Comparison of ENCODE assay signal across 9 cellular contexts in the genomic region with DNA sequence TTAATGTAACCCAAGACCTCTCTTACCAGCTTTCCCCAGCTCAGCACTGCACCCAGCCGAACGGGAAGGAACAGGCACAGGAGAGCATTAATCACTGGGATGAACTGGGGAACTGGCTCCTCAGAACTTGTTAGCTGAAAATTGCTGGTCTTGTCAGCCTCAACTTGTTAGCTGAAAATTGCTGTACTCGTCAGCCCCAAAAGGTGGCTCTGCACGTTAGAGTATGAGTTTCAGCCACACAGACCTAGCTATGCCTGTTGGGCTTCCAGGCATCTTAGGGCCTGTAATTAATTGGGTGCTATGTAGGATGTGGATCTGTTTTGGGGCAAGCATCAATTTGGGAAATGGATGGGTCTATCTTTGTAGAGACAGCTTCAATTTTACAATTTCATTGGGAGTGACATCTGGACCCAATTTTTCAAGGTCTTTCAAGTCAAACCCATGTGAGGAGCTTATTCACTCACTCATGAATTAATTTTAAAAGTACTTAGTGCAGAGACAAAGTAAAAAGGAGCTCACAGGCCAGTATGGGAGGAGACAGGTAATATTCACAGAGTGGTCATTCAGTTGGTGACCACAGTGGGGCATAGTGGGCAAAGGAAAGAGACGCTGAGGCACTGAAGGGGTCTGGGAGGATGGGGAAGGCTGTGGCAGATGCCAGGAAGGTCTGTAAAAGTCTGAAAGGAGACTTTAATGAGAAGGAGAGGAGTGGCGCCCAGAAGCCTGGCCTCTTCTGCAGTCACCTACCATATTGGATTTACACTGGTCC.
DNase-seq lines count a peak whose midpoint lies in the region; FAIRE-seq and TF ChIP-seq lines count a peak whose summit lies in the region.
"Had no signal": no experiment of that assay in that cellular context is flagged by ENCODE, and none has a peak within 500 bp of the region (broad histone marks: within the 10 kb centered on the region; RNA-seq: fewer than 3 reads in every experiment).

No MANE protein-coding gene starts in this region.

- intact Hi-C loops in spleen (cut with DNase I; ENCODE audit: low total_unique reads): no loop called here

- no peaks in the 10 kb centered on the region for H3K36me3 ChIP-seq in BLaER1
- no peaks in the 10 kb centered on the region for H3K36me3 ChIP-seq in endodermal cell (ENCODE audit: control insufficient read depth, insufficient read depth, low read length)
- H3K36me3 ChIP-seq in spleen: no peaks in the 10 kb centered on the region

- H3K9me3 ChIP-seq in BLaER1 (no peaks in the 10 kb centered on the region), endodermal cell (ENCODE audit: control insufficient read depth, low read length) (no peaks in the 10 kb centered on the region), spleen (no peaks in the 10 kb centered on the region)

- FAIRE-seq in H54 (lab: Jason Lieb, UNC): no peak

- H3K27me3 Mint-ChIP-seq in endodermal cell (ENCODE audit: insufficient read depth): peaks cover 2% of the 10 kb centered on the region
- H3K27me3 Mint-ChIP-seq in nephron progenitor cell (ENCODE audit: low read depth, poor library complexity): peaks cover 8% of the 10 kb centered on the region

- 69 to 72% methylated on average over 5 to 6 of the region's 6 CpGs for WGBS in endodermal cell (ENCODE audit: insufficient coverage in 1 of 2, insufficient read length in 1 of 2), 2 experiments
- 42 to 72% (median 65%) methylated on average over 6 of the region's 6 CpGs for WGBS in spleen, 5 donors

- H3K27ac Mint-ChIP-seq in endodermal cell (no peak overlapping the region), nephron progenitor cell (peak overlapping the region; percentile 96)

- H3K36me3 Mint-ChIP-seq in endodermal cell (ENCODE audit: low read depth) (no peaks in the 10 kb centered on the region), nephron progenitor cell (ENCODE audit: low read depth) (peaks cover 10% of the 10 kb centered on the region)

- H3K4me1 Mint-ChIP-seq in endodermal cell (no peaks in the 10 kb centered on the region), nephron progenitor cell (peaks cover 46% of the 10 kb centered on the region)

- H3K9me3 Mint-ChIP-seq in endodermal cell (peaks cover 9% of the 10 kb centered on the region), nephron progenitor cell (peaks cover 20% of the 10 kb centered on the region)

- no peak for TF ChIP-seq POLR2A in spleen (IDR thresholded peaks at IDR 0.05)
- TF ChIP-seq POLR2A in H54 (IDR thresholded peaks at IDR 0.05; ENCODE audit: low read depth, low read length): no peak

- H4K20me1 ChIP-seq in BLaER1: no peaks in the 10 kb centered on the region

- DNase-seq in LNCaP clone FGC (ENCODE audit: low read depth): no peak
- DNase-seq in endodermal cell: peak; percentile 61
- DNase-seq in nephron progenitor cell: no peak
- no peak for DNase-seq in spleen
- no peak for DNase-seq in stimulated activated CD4-positive, alpha-beta T cell treated with anti-CD3 and anti-CD28 coated beads, Interleukin-2, amount 100 ng/mL, for 24 hours
- DNase-seq in stimulated activated naive CD4-positive, alpha-beta T cell treated with Interleukin-2 at 50 U/mL for 16 hours (lab: John Stamatoyannopoulos, UW): no peak
- no peak for DNase-seq in H54 (ENCODE audit: insufficient read length, low spot score)
- DNase-seq: activated CD4-positive, alpha-beta T cell treated with anti-CD3 and anti-CD28 coated beads, Interleukin-2, amount 50 U/mL, for 1 hour had no signal

- TF ChIP-seq CTCF in LNCaP clone FGC (IDR thresholded peaks at IDR 0.05; ENCODE audit: control insufficient read depth, extremely low read depth, insufficient read depth): peak; percentile 33; the same call in 1 of the 2 replicates
- TF ChIP-seq CTCF in endodermal cell (conservative IDR thresholded peaks at IDR 0.05): peak; percentile 50
- no peak for TF ChIP-seq CTCF in nephron progenitor cell (IDR thresholded peaks at IDR 0.05)
- TF ChIP-seq CTCF in spleen (IDR thresholded peaks at IDR 0.05 in 8 of 11, conservative IDR thresholded peaks at IDR 0.05 in 3 of 11): peak in 3 of 11 experiments; percentile 38 to 54 (median 42)

- H3K4me2 ChIP-seq in BLaER1: peak overlapping the region; percentile 76

- peaks cover 41% of the 10 kb centered on the region for H3K4me1 ChIP-seq in BLaER1
- H3K4me1 ChIP-seq in endodermal cell (ENCODE audit: control insufficient read depth, insufficient read depth, low read length): no peaks in the 10 kb centered on the region
- H3K4me1 ChIP-seq in spleen: peaks cover 0 to 24% (median 3%) of the 10 kb centered on the region in 6 donors

- H3K9ac ChIP-seq in BLaER1: no peak overlapping the region
- H3K9ac ChIP-seq in endodermal cell (ENCODE audit: extremely low read depth, low read length, poor library complexity, severe bottlenecking): no peak overlapping the region

- H3K4me3 ChIP-seq in BLaER1: no peak overlapping the region
- H3K4me3 ChIP-seq in LNCaP clone FGC (ENCODE audit: low read depth, low read length): no peak overlapping the region
- H3K4me3 ChIP-seq in endodermal cell (ENCODE audit: low read length): no peak overlapping the region
- no peak overlapping the region for H3K4me3 ChIP-seq in spleen

- H3K27ac ChIP-seq in BLaER1 (peak overlapping the region; percentile 64; the same call in 1 of the 2 replicates), endodermal cell (ENCODE audit: low read depth, low read length) (no peak overlapping the region), spleen (peak overlapping the region in 3 of 8 donors; percentile 8 to 22 (median 21))

- H3K27me3 ChIP-seq in BLaER1: no peaks in the 10 kb centered on the region
- H3K27me3 ChIP-seq in endodermal cell (ENCODE audit: control insufficient read depth, insufficient read depth, low read length, poor library complexity, severe bottlenecking): no peaks in the 10 kb centered on the region
- H3K27me3 ChIP-seq in spleen (replicated peaks in 1 of 7): peaks cover 0 to 8% (median 0%) of the 10 kb centered on the region in 7 donors

- no peak overlapping the region for H3K4me3 Mint-ChIP-seq in endodermal cell
- H3K4me3 Mint-ChIP-seq in nephron progenitor cell: no peak overlapping the region
